In the genomic region with DNA sequence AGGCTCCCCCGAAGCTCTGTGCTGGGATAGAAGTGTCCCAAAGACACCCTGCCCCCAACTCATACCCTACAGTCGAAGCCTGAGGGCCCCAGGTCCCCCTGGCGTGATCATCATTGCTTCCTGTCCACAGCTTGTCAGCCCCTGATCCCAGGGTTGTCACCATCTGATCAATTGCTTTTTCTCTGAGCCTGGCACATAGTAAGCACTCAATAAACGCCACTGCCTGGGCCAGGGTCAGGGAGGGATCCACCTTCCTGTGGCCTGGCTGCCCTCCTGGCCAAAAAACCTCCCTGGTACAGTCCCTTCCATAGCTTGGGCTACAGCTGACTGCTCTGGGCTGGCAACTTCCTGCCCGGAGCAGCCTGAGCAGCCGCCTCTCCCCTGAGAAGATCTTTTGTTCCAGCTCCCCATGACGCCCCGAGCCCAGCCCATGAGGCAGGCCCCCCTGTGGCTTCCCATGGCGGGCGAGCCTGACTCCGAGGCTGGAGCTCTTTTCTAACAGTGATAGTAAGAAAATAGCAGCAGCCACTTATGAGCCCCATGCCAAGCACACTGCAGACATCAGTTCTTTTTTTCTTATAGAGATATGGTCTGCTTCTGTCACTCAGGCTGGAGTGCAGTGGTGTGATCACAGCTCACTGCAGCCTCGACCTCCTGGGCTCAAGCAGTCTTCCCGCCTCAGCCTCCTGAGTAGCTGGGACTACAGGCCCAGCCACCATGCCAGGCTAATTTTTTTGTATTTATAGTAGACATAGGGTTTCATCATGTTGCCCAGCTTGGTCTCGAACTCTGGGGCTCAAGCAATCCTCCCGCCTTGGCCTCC, we compare ENCODE assay signal across 8 cellular contexts. TPM values are rescaled to one million over a fixed set of nuclear protein-coding genes. Genes with fewer than 3 reads are reported as not detected.
DNase-seq lines count a peak whose midpoint lies in the region; ATAC-seq and TF ChIP-seq lines count a peak whose summit lies in the region.

No MANE protein-coding gene starts in this region.

- H3K27me3 Mint-ChIP-seq in CD14-positive monocyte (ENCODE audit: low read depth in 3 of 3) (no peaks in the 10 kb centered on the region), chondrocyte (ENCODE audit: low read depth) (no peaks in the 10 kb centered on the region)

- H3K27me3 ChIP-seq in mucosa of rectum (ENCODE audit: control insufficient read depth in 2 of 2, insufficient read depth in 2 of 2, low read length in 2 of 2), result no peaks in the 10 kb centered on the region

- DNase-seq in CD14-positive monocyte (ENCODE audit: low spot score) (no peak), NCI-H146 (lab: John Stamatoyannopoulos, UW) (peak; percentile 91), chondrocyte (ENCODE audit: low spot score) (no peak)

- ATAC-seq in HG02610 (IDR thresholded peaks at IDR 0.05; ENCODE audit: unreplicated experiment) (no peak), HG03460 (IDR thresholded peaks at IDR 0.05; ENCODE audit: unreplicated experiment) (no peak), GM21825 (IDR thresholded peaks at IDR 0.05; ENCODE audit: unreplicated experiment) (no peak), GM18511 (IDR thresholded peaks at IDR 0.05; ENCODE audit: unreplicated experiment) (no peak)

- H3K27ac Mint-ChIP-seq in CD14-positive monocyte, result peak overlapping the region; percentile 63 to 95 (median 83)
- H3K27ac Mint-ChIP-seq in chondrocyte (ENCODE audit: unreplicated experiment), result peak overlapping the region; percentile 91

- TF ChIP-seq CTCF in CD14-positive monocyte (IDR thresholded peaks at IDR 0.05) (no peak), chondrocyte (IDR thresholded peaks at IDR 0.05) (no peak)

- H3K36me3 Mint-ChIP-seq in CD14-positive monocyte (peaks cover 30 to 67% of the 10 kb centered on the region in 2 donors), chondrocyte (ENCODE audit: low read depth) (no peaks in the 10 kb centered on the region)

- no peaks in the 10 kb centered on the region for H3K36me3 ChIP-seq in mucosa of rectum (ENCODE audit: control insufficient read depth in 2 of 2, insufficient read depth in 2 of 2, low read length in 2 of 2)

- intact Hi-C loops in CD14-positive monocyte (cut with micrococcal nuclease), result no loop called here

- H3K9me3 ChIP-seq in mucosa of rectum (ENCODE audit: control insufficient read depth in 2 of 2, low read length in 2 of 2), result no peaks in the 10 kb centered on the region

- H3K9me3 Mint-ChIP-seq in CD14-positive monocyte (no peaks in the 10 kb centered on the region), chondrocyte (ENCODE audit: low read depth) (no peaks in the 10 kb centered on the region)

- H3K4me1 Mint-ChIP-seq in CD14-positive monocyte (peaks cover 81% of the 10 kb centered on the region), chondrocyte (ENCODE audit: low read depth) (peaks cover 69% of the 10 kb centered on the region)

- H3K27ac ChIP-seq in mucosa of rectum (ENCODE audit: low read depth in 2 of 2, low read length in 2 of 2), result peak overlapping the region; percentile 29 to 43

- no peak overlapping the region for H3K9ac ChIP-seq in mucosa of rectum (ENCODE audit: low read depth in 1 of 2, low read length in 2 of 2)

- H3K4me1 ChIP-seq in mucosa of rectum (ENCODE audit: control insufficient read depth in 2 of 2, insufficient read depth in 2 of 2, low read length in 2 of 2), result peaks cover 34 to 39% of the 10 kb centered on the region in 2 donors

- no peak overlapping the region for H3K4me3 ChIP-seq in mucosa of rectum (ENCODE audit: low read length in 2 of 2)

- H3K4me3 Mint-ChIP-seq in CD14-positive monocyte (peak overlapping the region; percentile 51 to 59), chondrocyte (ENCODE audit: unreplicated experiment) (no peak overlapping the region)

RNA-seq across cellular contexts. Expression of gene SH2B3, which starts 6.5 kb away (rescaled TPM):
- 10 to 100 TPM; 15.2 to 33.5 TPM for polyA plus RNA-seq in CD14-positive monocyte
- total RNA-seq in chondrocyte, result 14.7 to 20.0 TPM (median 18.3 TPM) in 3 replicates

RNA-seq across cellular contexts. Expression of gene PHETA1, which starts 43.3 kb away (rescaled TPM):
- 1 to 10 TPM; 3.4 to 4.9 TPM for polyA plus RNA-seq in CD14-positive monocyte
- total RNA-seq in chondrocyte, result 14.2 to 16.0 TPM (median 15.7 TPM) in 3 replicates
